In the genomic region with DNA sequence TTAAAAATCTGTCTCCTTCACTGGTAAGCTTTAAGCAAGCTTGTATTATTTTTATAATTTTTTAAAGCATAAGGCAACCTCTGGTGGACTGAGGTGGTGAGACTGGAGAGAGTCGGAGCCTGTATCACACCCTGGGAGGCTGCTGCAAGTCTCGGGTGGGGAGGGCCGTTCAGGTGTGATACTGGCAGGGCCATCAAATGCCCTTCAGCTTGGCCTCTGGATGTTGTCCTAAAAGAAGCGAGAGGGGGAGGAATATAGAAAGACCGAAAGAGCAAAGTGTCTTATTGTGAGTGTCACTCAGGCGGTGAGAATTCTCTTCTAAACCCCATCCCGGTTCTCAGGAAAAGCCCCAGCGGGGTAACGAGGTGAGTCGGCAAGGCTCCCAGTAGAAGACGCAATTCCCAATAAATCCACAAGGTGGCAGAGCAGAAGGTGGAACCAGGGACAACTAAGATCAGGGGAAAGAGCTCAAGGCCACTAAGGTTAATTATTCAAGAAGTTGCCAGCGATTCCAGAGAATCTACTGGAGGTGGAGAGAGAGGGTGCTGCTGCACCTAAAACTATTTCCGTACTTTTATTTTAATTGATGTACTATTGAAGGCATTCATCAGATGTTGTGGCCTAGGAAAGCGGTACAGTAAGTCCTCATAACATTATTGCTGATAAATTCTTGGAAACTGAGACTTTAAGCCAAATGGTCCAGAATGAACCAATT, we compare ENCODE assay signal across 1 cellular context.
TF ChIP-seq lines count a peak whose summit lies in the region.

No MANE protein-coding gene starts in this region.

TF ChIP-seq in HepG2, 621 proteins besides CTCF, POLR2A, EP300 and RAD21 (continued from another document and continues in another):
- TF ChIP-seq, protein P1, sequence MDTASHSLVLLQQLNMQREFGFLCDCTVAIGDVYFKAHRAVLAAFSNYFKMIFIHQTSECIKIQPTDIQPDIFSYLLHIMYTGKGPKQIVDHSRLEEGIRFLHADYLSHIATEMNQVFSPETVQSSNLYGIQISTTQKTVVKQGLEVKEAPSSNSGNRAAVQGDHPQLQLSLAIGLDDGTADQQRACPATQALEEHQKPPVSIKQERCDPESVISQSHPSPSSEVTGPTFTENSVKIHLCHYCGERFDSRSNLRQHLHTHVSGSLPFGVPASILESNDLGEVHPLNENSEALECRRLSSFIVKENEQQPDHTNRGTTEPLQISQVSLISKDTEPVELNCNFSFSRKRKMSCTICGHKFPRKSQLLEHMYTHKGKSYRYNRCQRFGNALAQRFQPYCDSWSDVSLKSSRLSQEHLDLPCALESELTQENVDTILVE (CRISPR knock-in tag; IDR thresholded peaks at IDR 0.05) = peak; percentile 73; the same call in 1 of the 2 replicates
- TF ChIP-seq SCMH1 (CRISPR knock-in tag; IDR thresholded peaks at IDR 0.05; ENCODE audit: borderline replicate concordance) = no peak
- TF ChIP-seq ZBTB21 (CRISPR knock-in tag; IDR thresholded peaks at IDR 0.05) = no peak
- TF ChIP-seq JUNB (CRISPR knock-in tag; IDR thresholded peaks at IDR 0.05; ENCODE audit: borderline replicate concordance) = no peak
- TF ChIP-seq ONECUT2 (CRISPR knock-in tag; IDR thresholded peaks at IDR 0.05) = peak; percentile 32; the same call in 1 of the 2 replicates
- TF ChIP-seq BRCA1 (CRISPR knock-in tag; IDR thresholded peaks at IDR 0.05) = no peak
- TF ChIP-seq, protein P2, sequence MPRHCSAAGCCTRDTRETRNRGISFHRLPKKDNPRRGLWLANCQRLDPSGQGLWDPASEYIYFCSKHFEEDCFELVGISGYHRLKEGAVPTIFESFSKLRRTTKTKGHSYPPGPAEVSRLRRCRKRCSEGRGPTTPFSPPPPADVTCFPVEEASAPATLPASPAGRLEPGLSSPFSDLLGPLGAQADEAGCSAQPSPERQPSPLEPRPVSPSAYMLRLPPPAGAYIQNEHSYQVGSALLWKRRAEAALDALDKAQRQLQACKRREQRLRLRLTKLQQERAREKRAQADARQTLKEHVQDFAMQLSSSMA (CRISPR knock-in tag; IDR thresholded peaks at IDR 0.05) = no peak
- TF ChIP-seq ARNT2 (CRISPR knock-in tag; IDR thresholded peaks at IDR 0.05; ENCODE audit: low read depth) = no peak
- no peak for TF ChIP-seq AGO2 (optimal IDR thresholded peaks at IDR 0.05; ENCODE audit: low read depth, low read length)
- no peak for TF ChIP-seq SRY (CRISPR knock-in tag; IDR thresholded peaks at IDR 0.05)
- TF ChIP-seq SRSF9 (IDR thresholded peaks at IDR 0.05; ENCODE audit: borderline replicate concordance, insufficient read depth, low read depth, low read length, poor library complexity, severe bottlenecking) = no peak
- TF ChIP-seq, protein P3, sequence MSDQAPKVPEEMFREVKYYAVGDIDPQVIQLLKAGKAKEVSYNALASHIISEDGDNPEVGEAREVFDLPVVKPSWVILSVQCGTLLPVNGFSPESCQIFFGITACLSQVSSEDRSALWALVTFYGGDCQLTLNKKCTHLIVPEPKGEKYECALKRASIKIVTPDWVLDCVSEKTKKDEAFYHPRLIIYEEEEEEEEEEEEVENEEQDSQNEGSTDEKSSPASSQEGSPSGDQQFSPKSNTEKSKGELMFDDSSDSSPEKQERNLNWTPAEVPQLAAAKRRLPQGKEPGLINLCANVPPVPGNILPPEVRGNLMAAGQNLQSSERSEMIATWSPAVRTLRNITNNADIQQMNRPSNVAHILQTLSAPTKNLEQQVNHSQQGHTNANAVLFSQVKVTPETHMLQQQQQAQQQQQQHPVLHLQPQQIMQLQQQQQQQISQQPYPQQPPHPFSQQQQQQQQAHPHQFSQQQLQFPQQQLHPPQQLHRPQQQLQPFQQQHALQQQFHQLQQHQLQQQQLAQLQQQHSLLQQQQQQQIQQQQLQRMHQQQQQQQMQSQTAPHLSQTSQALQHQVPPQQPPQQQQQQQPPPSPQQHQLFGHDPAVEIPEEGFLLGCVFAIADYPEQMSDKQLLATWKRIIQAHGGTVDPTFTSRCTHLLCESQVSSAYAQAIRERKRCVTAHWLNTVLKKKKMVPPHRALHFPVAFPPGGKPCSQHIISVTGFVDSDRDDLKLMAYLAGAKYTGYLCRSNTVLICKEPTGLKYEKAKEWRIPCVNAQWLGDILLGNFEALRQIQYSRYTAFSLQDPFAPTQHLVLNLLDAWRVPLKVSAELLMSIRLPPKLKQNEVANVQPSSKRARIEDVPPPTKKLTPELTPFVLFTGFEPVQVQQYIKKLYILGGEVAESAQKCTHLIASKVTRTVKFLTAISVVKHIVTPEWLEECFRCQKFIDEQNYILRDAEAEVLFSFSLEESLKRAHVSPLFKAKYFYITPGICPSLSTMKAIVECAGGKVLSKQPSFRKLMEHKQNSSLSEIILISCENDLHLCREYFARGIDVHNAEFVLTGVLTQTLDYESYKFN (CRISPR knock-in tag; conservative IDR thresholded peaks at IDR 0.05) = peak; percentile 76
- no peak for TF ChIP-seq ZNF598 (CRISPR knock-in tag; IDR thresholded peaks at IDR 0.05; ENCODE audit: borderline replicate concordance)
- no peak for TF ChIP-seq PAX8 (CRISPR knock-in tag; IDR thresholded peaks at IDR 0.05; ENCODE audit: borderline replicate concordance)
- TF ChIP-seq MXI1 (IDR thresholded peaks at IDR 0.05; ENCODE audit: borderline replicate concordance, low read depth, low read length) = no peak
- no peak for TF ChIP-seq ZNF124 (CRISPR knock-in tag; IDR thresholded peaks at IDR 0.05)
- no peak for TF ChIP-seq ZNF672 (CRISPR knock-in tag; IDR thresholded peaks at IDR 0.05)
- no peak for TF ChIP-seq ZNF546 (CRISPR knock-in tag; conservative IDR thresholded peaks at IDR 0.05)
- TF ChIP-seq, protein P4, sequence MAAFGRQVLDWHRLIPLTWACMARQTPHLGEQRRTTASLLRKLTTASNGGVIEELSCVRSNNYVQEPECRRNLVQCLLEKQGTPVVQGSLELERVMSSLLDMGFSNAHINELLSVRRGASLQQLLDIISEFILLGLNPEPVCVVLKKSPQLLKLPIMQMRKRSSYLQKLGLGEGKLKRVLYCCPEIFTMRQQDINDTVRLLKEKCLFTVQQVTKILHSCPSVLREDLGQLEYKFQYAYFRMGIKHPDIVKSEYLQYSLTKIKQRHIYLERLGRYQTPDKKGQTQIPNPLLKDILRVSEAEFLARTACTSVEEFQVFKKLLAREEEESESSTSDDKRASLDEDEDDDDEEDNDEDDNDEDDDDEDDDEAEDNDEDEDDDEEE (CRISPR knock-in tag; IDR thresholded peaks at IDR 0.05) = no peak
- TF ChIP-seq, protein P5, sequence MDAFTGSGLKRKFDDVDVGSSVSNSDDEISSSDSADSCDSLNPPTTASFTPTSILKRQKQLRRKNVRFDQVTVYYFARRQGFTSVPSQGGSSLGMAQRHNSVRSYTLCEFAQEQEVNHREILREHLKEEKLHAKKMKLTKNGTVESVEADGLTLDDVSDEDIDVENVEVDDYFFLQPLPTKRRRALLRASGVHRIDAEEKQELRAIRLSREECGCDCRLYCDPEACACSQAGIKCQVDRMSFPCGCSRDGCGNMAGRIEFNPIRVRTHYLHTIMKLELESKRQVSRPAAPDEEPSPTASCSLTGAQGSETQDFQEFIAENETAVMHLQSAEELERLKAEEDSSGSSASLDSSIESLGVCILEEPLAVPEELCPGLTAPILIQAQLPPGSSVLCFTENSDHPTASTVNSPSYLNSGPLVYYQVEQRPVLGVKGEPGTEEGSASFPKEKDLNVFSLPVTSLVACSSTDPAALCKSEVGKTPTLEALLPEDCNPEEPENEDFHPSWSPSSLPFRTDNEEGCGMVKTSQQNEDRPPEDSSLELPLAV (CRISPR knock-in tag; conservative IDR thresholded peaks at IDR 0.05; ENCODE audit: low read depth) = no peak
- no peak for TF ChIP-seq FOXO1 (CRISPR knock-in tag; IDR thresholded peaks at IDR 0.05)
- TF ChIP-seq ZNF652 (CRISPR knock-in tag; IDR thresholded peaks at IDR 0.05; ENCODE audit: borderline replicate concordance, low read depth) = peak; percentile 68; the same call in 1 of the 2 replicates
- TF ChIP-seq FOXC1 (CRISPR knock-in tag; IDR thresholded peaks at IDR 0.05; ENCODE audit: borderline replicate concordance) = 0 out of 2 replicates have a peak, but pooled peaks have one; percentile 53
- no peak for TF ChIP-seq ATRX (CRISPR knock-in tag; IDR thresholded peaks at IDR 0.05; ENCODE audit: borderline replicate concordance)
- peak; percentile 90 for TF ChIP-seq STAG1 (CRISPR knock-in tag; IDR thresholded peaks at IDR 0.05)
- TF ChIP-seq, protein P6, sequence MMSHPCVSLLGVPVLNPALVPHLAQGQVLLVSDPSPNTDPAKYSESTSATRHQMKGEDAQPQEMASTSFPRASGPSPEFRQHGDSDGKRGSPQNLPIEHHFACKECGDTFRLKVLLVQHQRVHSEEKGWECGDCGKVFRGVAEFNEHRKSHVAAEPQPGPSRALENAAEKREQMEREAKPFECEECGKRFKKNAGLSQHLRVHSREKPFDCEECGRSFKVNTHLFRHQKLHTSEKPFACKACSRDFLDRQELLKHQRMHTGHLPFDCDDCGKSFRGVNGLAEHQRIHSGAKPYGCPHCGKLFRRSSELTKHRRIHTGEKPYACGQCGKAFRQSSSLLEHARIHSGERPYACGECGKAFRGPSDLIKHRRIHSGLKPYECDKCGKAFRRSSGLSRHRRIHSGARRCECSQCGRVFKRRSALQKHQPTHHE (CRISPR knock-in tag; IDR thresholded peaks at IDR 0.05; ENCODE audit: borderline replicate concordance) = no peak
- TF ChIP-seq ZNF747 (CRISPR knock-in tag; IDR thresholded peaks at IDR 0.05; ENCODE audit: borderline replicate concordance) = 0 out of 2 replicates have a peak, but pooled peaks have one; percentile 22
- TF ChIP-seq ATM (IDR thresholded peaks at IDR 0.05; ENCODE audit: borderline replicate concordance) = no peak
- TF ChIP-seq ISL2 (CRISPR knock-in tag; IDR thresholded peaks at IDR 0.05) = no peak
- TF ChIP-seq IRF2 (CRISPR knock-in tag; IDR thresholded peaks at IDR 0.05) = peak; percentile 80
- no peak for TF ChIP-seq SNRNP70 (IDR thresholded peaks at IDR 0.05; ENCODE audit: low read depth, low read length)
- TF ChIP-seq SOX5 (CRISPR knock-in tag; IDR thresholded peaks at IDR 0.05; ENCODE audit: borderline replicate concordance) = peak; percentile 27; the same call in 1 of the 2 replicates
- no peak for TF ChIP-seq ZSCAN25 (CRISPR knock-in tag; IDR thresholded peaks at IDR 0.05)
- TF ChIP-seq MAZ (IDR thresholded peaks at IDR 0.05; ENCODE audit: borderline replicate concordance, low read depth, low read length) = no peak
- TF ChIP-seq MAZ (CRISPR knock-in tag; IDR thresholded peaks at IDR 0.05; ENCODE audit: low read depth) = no peak
- TF ChIP-seq, protein P7, sequence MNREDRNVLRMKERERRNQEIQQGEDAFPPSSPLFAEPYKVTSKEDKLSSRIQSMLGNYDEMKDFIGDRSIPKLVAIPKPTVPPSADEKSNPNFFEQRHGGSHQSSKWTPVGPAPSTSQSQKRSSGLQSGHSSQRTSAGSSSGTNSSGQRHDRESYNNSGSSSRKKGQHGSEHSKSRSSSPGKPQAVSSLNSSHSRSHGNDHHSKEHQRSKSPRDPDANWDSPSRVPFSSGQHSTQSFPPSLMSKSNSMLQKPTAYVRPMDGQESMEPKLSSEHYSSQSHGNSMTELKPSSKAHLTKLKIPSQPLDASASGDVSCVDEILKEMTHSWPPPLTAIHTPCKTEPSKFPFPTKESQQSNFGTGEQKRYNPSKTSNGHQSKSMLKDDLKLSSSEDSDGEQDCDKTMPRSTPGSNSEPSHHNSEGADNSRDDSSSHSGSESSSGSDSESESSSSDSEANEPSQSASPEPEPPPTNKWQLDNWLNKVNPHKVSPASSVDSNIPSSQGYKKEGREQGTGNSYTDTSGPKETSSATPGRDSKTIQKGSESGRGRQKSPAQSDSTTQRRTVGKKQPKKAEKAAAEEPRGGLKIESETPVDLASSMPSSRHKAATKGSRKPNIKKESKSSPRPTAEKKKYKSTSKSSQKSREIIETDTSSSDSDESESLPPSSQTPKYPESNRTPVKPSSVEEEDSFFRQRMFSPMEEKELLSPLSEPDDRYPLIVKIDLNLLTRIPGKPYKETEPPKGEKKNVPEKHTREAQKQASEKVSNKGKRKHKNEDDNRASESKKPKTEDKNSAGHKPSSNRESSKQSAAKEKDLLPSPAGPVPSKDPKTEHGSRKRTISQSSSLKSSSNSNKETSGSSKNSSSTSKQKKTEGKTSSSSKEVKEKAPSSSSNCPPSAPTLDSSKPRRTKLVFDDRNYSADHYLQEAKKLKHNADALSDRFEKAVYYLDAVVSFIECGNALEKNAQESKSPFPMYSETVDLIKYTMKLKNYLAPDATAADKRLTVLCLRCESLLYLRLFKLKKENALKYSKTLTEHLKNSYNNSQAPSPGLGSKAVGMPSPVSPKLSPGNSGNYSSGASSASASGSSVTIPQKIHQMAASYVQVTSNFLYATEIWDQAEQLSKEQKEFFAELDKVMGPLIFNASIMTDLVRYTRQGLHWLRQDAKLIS (CRISPR knock-in tag; IDR thresholded peaks at IDR 0.05) = no peak
- TF ChIP-seq, protein P8, sequence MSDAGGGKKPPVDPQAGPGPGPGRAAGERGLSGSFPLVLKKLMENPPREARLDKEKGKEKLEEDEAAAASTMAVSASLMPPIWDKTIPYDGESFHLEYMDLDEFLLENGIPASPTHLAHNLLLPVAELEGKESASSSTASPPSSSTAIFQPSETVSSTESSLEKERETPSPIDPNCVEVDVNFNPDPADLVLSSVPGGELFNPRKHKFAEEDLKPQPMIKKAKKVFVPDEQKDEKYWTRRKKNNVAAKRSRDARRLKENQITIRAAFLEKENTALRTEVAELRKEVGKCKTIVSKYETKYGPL (CRISPR knock-in tag; IDR thresholded peaks at IDR 0.05) = no peak
- no peak for TF ChIP-seq STAT5B (CRISPR knock-in tag; IDR thresholded peaks at IDR 0.05)
- no peak for TF ChIP-seq RORA (CRISPR knock-in tag; IDR thresholded peaks at IDR 0.05)
- no peak for TF ChIP-seq ZNF782 (CRISPR knock-in tag; IDR thresholded peaks at IDR 0.05; ENCODE audit: borderline replicate concordance)
- TF ChIP-seq, protein P9, sequence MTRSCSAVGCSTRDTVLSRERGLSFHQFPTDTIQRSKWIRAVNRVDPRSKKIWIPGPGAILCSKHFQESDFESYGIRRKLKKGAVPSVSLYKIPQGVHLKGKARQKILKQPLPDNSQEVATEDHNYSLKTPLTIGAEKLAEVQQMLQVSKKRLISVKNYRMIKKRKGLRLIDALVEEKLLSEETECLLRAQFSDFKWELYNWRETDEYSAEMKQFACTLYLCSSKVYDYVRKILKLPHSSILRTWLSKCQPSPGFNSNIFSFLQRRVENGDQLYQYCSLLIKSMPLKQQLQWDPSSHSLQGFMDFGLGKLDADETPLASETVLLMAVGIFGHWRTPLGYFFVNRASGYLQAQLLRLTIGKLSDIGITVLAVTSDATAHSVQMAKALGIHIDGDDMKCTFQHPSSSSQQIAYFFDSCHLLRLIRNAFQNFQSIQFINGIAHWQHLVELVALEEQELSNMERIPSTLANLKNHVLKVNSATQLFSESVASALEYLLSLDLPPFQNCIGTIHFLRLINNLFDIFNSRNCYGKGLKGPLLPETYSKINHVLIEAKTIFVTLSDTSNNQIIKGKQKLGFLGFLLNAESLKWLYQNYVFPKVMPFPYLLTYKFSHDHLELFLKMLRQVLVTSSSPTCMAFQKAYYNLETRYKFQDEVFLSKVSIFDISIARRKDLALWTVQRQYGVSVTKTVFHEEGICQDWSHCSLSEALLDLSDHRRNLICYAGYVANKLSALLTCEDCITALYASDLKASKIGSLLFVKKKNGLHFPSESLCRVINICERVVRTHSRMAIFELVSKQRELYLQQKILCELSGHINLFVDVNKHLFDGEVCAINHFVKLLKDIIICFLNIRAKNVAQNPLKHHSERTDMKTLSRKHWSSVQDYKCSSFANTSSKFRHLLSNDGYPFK (CRISPR knock-in tag; IDR thresholded peaks at IDR 0.05; ENCODE audit: borderline replicate concordance) = no peak
- TF ChIP-seq ZNF772 (CRISPR knock-in tag; IDR thresholded peaks at IDR 0.05) = no peak
- TF ChIP-seq ZNF282 (IDR thresholded peaks at IDR 0.05; ENCODE audit: partially characterized antibody) = no peak
